20 cellular contexts compared by ENCODE assay signal in genomic region chr14:34085695-34086094, GRCh38.
"Had no signal": no experiment of that assay in that cellular context is flagged by ENCODE, and none has a peak within 500 bp of the region (broad histone marks: within the 10 kb centered on the region; RNA-seq: fewer than 3 reads in every experiment).

No MANE protein-coding gene starts in this region.

- H3K27ac ChIP-seq: brain microvascular endothelial cell, cardiac muscle cell, KMS-11 had no signal

- ATAC-seq: T-helper 17 cell had no signal

- H3K4me3 ChIP-seq: cardiac muscle cell, MG63 had no signal

- H3K27me3 ChIP-seq: brain microvascular endothelial cell, cardiac muscle cell, MG63 had no signal

- H3K27me3 Mint-ChIP-seq: activated T-helper 17 cell treated with anti-CD3 and anti-CD28 coated beads, Interleukin-2, amount 50 U/mL, for 72 hours; T-helper 17 cell had no signal

- H3K36me3 ChIP-seq: brain microvascular endothelial cell, cardiac muscle cell, MG63 had no signal

- H3K27ac Mint-ChIP-seq: activated CD4-positive, alpha-beta memory T cell treated with anti-CD3 and anti-CD28 coated beads, Interleukin-2, amount 10 ng/mL, durations not matched to agents 7 days and 5 days; activated naive CD4-positive, alpha-beta T cell treated with anti-CD3 and anti-CD28 coated beads, Interleukin-2, amount 10 ng/mL, durations not matched to agents 7 days and 5 days; activated naive CD8-positive, alpha-beta T cell treated with anti-CD3 and anti-CD28 coated beads for 36 hours; activated T-helper 17 cell treated with anti-CD3 and anti-CD28 coated beads, Interleukin-2, amount 50 U/mL, for 72 hours; T-helper 17 cell had no signal

- H3K9me3 ChIP-seq: MG63 had no signal

- H3K4me3 Mint-ChIP-seq: activated CD4-positive, alpha-beta memory T cell treated with anti-CD3 and anti-CD28 coated beads, Interleukin-2, amount 10 ng/mL, durations not matched to agents 7 days and 5 days; activated naive CD4-positive, alpha-beta T cell treated with anti-CD3 and anti-CD28 coated beads, Interleukin-2, amount 10 ng/mL, durations not matched to agents 7 days and 5 days; activated naive CD8-positive, alpha-beta T cell treated with anti-CD3 and anti-CD28 coated beads for 36 hours; activated T-helper 17 cell treated with anti-CD3 and anti-CD28 coated beads, Interleukin-2, amount 50 U/mL, for 72 hours; T-helper 17 cell had no signal

- H3K4me1 Mint-ChIP-seq: activated CD4-positive, alpha-beta memory T cell treated with anti-CD3 and anti-CD28 coated beads, Interleukin-2, amount 10 ng/mL, durations not matched to agents 7 days and 5 days; activated naive CD4-positive, alpha-beta T cell treated with anti-CD3 and anti-CD28 coated beads, Interleukin-2, amount 10 ng/mL, durations not matched to agents 7 days and 5 days had no signal

- DNase-seq: activated CD4-positive, alpha-beta memory T cell treated with anti-CD3 and anti-CD28 coated beads, Interleukin-2, amount 10 ng/mL, durations not matched to agents 7 days and 5 days; activated CD4-positive, alpha-beta T cell treated with anti-CD3 and anti-CD28 coated beads, Interleukin-2, amount 50 U/mL, for 1 hour; activated CD4-positive, CD25-positive, alpha-beta regulatory T cell; activated gamma-delta T cell treated with Interleukin-2 at 50 U/mL for 16 hours; activated naive CD4-positive, alpha-beta T cell treated with anti-CD3 and anti-CD28 coated beads, Interleukin-2, amount 10 ng/mL, durations not matched to agents 7 days and 5 days; activated naive CD8-positive, alpha-beta T cell treated with anti-CD3 and anti-CD28 coated beads for 36 hours; activated T-cell treated with anti-CD3 and anti-CD28 coated beads for 4 hours; activated T-cell treated with anti-CD3 and anti-CD28 coated beads, Interleukin-2, amount 50 U/mL, for 48 hours; brain microvascular endothelial cell; MG63; NCI-H1436 treated with DMSO at 0.1 percent for 48 hours; NCI-H226; NCI-H82; OCI-M1; SIG-M5; T-helper 17 cell; T-helper 9 cell had no signal

- H3K36me3 Mint-ChIP-seq: activated naive CD4-positive, alpha-beta T cell treated with anti-CD3 and anti-CD28 coated beads, Interleukin-2, amount 10 ng/mL, durations not matched to agents 7 days and 5 days; activated naive CD8-positive, alpha-beta T cell treated with anti-CD3 and anti-CD28 coated beads for 36 hours had no signal

- H3K4me2 ChIP-seq: KMS-11 had no signal

- H3K9me3 Mint-ChIP-seq: activated naive CD8-positive, alpha-beta T cell treated with anti-CD3 and anti-CD28 coated beads for 36 hours had no signal

- H3K9ac ChIP-seq: KMS-11 had no signal
